Comparison of ENCODE assay signal across 23 cellular contexts in genomic region chr3:99439892-99440291, GRCh38.
DNase-seq lines count a peak whose midpoint lies in the region; ATAC-seq and TF ChIP-seq lines count a peak whose summit lies in the region.
"Had no signal": no experiment of that assay in that cellular context is flagged by ENCODE, and none has a peak within 500 bp of the region (broad histone marks: within the 10 kb centered on the region; RNA-seq: fewer than 3 reads in every experiment).

No MANE protein-coding gene starts in this region.

- H3K27ac ChIP-seq in left lung (no peak overlapping the region), thyroid gland (no peak overlapping the region)
- H3K27ac ChIP-seq: dorsolateral prefrontal cortex, KMS-11, VCaP had no signal

- TF ChIP-seq CTCF in fibroblast of the aortic adventitia (IDR thresholded peaks at IDR 0.05; ENCODE audit: insufficient read depth, low read length) (no peak), nephron (IDR thresholded peaks at IDR 0.05; ENCODE audit: unreplicated experiment in 3 of 3) (no peak), left lung (IDR thresholded peaks at IDR 0.05) (no peak), thyroid gland (IDR thresholded peaks at IDR 0.05) (no peak)

- no peak for TF ChIP-seq POLR2A in thyroid gland (IDR thresholded peaks at IDR 0.05)

- H3K27me3 Mint-ChIP-seq in nephron (ENCODE audit: low read depth): no peaks in the 10 kb centered on the region

- DNase-seq in GM03348 (ENCODE audit: low spot score): peak; percentile 7
- DNase-seq in NCI-H1048 (lab: John Stamatoyannopoulos, UW): peak; percentile 71
- DNase-seq in fibroblast of the aortic adventitia (ENCODE audit: low read depth): peak; percentile 12
- no peak for DNase-seq in DMS79 (lab: John Stamatoyannopoulos, UW)
- DNase-seq in NK-92 (lab: John Stamatoyannopoulos, UW; ENCODE audit: unreplicated experiment): no peak
- no peak for DNase-seq in left lung
- no peak for DNase-seq in thyroid gland
- DNase-seq: activated CD4-positive, alpha-beta T cell treated with anti-CD3 and anti-CD28 coated beads, Interleukin-2, amount 50 U/mL, for 1 hour; activated naive CD4-positive, alpha-beta T cell treated with anti-CD3 and anti-CD28 coated beads for 36 hours; central memory CD4-positive, alpha-beta T cell; DMS153; dorsolateral prefrontal cortex; GDM1; H7; head of caudate nucleus; NCI-H69; stimulated activated CD8-positive, alpha-beta memory T cell treated with anti-CD3 and anti-CD28 coated beads, Interleukin-4, amount 100 ng/mL, for 48 hours; trophoblast cell had no signal

- WGBS in thyroid gland, 2 donors: 24 to 47% methylated on average over 1 of the region's 1 CpG

- H3K36me3 ChIP-seq in left lung: no peaks in the 10 kb centered on the region
- no peaks in the 10 kb centered on the region for H3K36me3 ChIP-seq in thyroid gland

- peaks cover 27% of the 10 kb centered on the region for H3K9me3 Mint-ChIP-seq in nephron

- intact Hi-C loops in left lung (cut with DNase I) (no loop called here), thyroid gland (cut with DNase I) (no loop called here)

- no peak for ATAC-seq in left lung

- H3K9me3 ChIP-seq in left lung (peaks cover 0 to 6% of the 10 kb centered on the region in 2 donors), thyroid gland (no peaks in the 10 kb centered on the region)

- peak overlapping the region; percentile 13 to 66 (median 58) for H3K27ac Mint-ChIP-seq in nephron
- H3K27ac Mint-ChIP-seq: activated naive CD4-positive, alpha-beta T cell treated with anti-CD3 and anti-CD28 coated beads for 36 hours; CD14-positive monocyte had no signal

- no peak overlapping the region for H3K4me3 Mint-ChIP-seq in nephron
- H3K4me3 Mint-ChIP-seq: activated naive CD4-positive, alpha-beta T cell treated with anti-CD3 and anti-CD28 coated beads for 36 hours; CD14-positive monocyte; neural crest cell had no signal

- H3K4me1 ChIP-seq in left lung: no peaks in the 10 kb centered on the region
- no peaks in the 10 kb centered on the region for H3K4me1 ChIP-seq in thyroid gland

- peaks cover 24% of the 10 kb centered on the region for H3K4me1 Mint-ChIP-seq in nephron
- H3K4me1 Mint-ChIP-seq: CD14-positive monocyte had no signal

- H3K4me3 ChIP-seq in fibroblast of the aortic adventitia (ENCODE audit: low read depth, low read length): no peak overlapping the region
- no peak overlapping the region for H3K4me3 ChIP-seq in left lung
- no peak overlapping the region for H3K4me3 ChIP-seq in thyroid gland (replicated peaks in 1 of 3)
- H3K4me3 ChIP-seq: dorsolateral prefrontal cortex had no signal

- H3K36me3 Mint-ChIP-seq in nephron (ENCODE audit: low read depth): peaks cover 4% of the 10 kb centered on the region
- H3K36me3 Mint-ChIP-seq: CD14-positive monocyte had no signal

- no peaks in the 10 kb centered on the region for H3K27me3 ChIP-seq in left lung
- no peaks in the 10 kb centered on the region for H3K27me3 ChIP-seq in thyroid gland

Comparison
In these comparisons a context has a peak if more than half of its experiments do, and no peak if none do; other contexts are left out.
1. DNase-seq: peak in GM03348 (single experiment), NCI-H1048 (single experiment) and fibroblast of the aortic adventitia (single experiment); none in DMS79 (single experiment), NK-92 (single experiment), left lung (0 of 2) and thyroid gland (0 of 2).